In the genomic region with DNA sequence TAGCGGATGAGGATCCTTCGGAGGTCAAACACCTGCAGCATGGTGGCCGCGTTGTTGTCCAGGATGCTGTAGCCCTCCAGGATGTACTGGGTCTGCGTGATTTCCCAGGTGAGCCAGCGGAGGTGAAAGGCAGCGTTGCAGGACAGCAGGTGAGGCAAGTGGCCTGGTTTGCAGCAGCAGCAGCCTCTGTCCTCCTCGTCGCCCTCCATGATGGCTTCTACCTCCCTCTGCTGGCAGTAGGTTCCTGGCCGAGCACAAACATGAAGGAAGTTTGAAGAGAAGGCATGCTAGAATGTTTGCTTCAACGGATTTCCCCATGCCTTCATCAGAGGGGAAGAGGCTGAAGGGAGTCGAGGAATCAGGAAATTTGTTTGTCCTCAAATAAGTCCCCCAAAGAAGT, we compare ENCODE assay signal across 8 cellular contexts.
A peak's percentile ranks its signal among the peaks of the same experiment; 100 is the strongest.
DNase-seq lines count a peak whose midpoint lies in the region; ATAC-seq, FAIRE-seq and TF ChIP-seq lines count a peak whose summit lies in the region.

No MANE protein-coding gene starts in this region.

- 58 to 73% (median 59%) methylated on average over 12 of the region's 12 CpGs for WGBS in small intestine, 3 donors

- H3K4me3 ChIP-seq in foreskin fibroblast (ENCODE audit: low read depth in 1 of 2, low read length in 2 of 2): no peak overlapping the region
- no peak overlapping the region for H3K4me3 ChIP-seq in small intestine (ENCODE audit: low read depth in 1 of 2, low read length in 2 of 2)

- DNase-seq in CD1c-positive myeloid dendritic cell (ENCODE audit: extremely low spot score) (peak; percentile 5), HK-2 (ENCODE audit: unreplicated experiment) (peak; percentile 26), SHP77 treated with DMSO at 0.1 percent for 48 hours (lab: John Stamatoyannopoulos, UW) (peak; percentile 12), foreskin fibroblast (peak in 1 of 2 donors; percentile 19), small intestine (peak; percentile 67), GM03348 (ENCODE audit: low spot score) (no peak)

- H3K9me3 ChIP-seq in small intestine (ENCODE audit: control insufficient read depth, low read depth): no peaks in the 10 kb centered on the region

- no peak for ATAC-seq in HG03139 (IDR thresholded peaks at IDR 0.05; ENCODE audit: unreplicated experiment)
- no peak for ATAC-seq in GM19035 (IDR thresholded peaks at IDR 0.05; ENCODE audit: unreplicated experiment)

- FAIRE-seq in small intestine (lab: Jason Lieb, UNC): no peak

- TF ChIP-seq CTCF in foreskin fibroblast (IDR thresholded peaks at IDR 0.05; ENCODE audit: low read depth, low read length): peak; percentile 41

- H3K4me1 ChIP-seq in small intestine (ENCODE audit: control insufficient read depth in 2 of 2, insufficient read depth in 1 of 2, low read depth in 1 of 2, low read length in 1 of 2): peaks cover 0 to 2% of the 10 kb centered on the region in 2 donors

- no peak overlapping the region for H3K27ac ChIP-seq in small intestine (ENCODE audit: low read depth in 1 of 2, low read length in 1 of 2)

- H3K27me3 ChIP-seq in small intestine (ENCODE audit: control insufficient read depth in 2 of 2, insufficient read depth in 2 of 2, low read length in 2 of 2): no peaks in the 10 kb centered on the region

- no peaks in the 10 kb centered on the region for H3K36me3 ChIP-seq in small intestine (ENCODE audit: control insufficient read depth in 2 of 2, insufficient read depth in 2 of 2, low read length in 2 of 2)
